12 cellular contexts compared by ENCODE assay signal in the genomic region with DNA sequence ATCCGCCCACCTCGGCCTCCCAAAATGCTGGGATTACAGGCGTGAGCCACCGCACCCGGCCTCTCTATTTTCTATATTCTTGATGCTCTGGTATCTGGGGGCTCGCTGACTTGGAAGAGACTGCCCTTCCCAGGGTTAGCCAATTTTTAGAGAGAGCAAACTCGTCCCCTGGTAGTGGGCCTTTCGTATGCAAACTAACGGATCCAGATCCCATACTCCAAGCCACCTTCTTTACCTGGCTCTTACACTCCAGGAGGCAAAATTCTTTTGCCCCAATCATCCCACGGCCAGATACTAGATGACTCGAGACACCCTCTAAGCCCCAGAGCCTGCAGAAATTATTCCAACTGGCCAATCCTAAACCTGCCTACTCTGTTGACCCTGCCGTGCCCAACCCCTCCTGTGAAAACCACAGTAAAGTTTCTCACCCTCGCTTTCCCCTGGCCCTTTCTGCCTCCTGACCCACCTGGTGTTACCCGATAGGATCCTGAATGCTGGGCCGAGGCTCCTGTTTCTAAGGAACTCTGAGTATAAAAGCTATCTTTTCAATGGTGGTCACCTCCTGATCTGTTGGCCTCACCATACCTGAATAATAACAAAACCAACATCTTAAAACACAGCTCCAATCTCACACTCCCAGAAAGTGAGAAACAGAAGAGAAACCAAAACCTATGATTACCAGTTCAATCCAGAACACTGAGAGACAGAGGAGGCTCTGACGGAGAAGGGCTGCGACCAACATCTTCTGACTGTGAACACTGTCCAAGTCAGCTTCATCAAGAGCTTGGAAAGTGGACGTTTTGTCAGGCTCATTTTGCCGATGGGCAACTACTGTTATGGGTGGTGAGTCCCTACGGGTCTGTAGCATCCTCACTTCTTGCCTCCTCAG. TPM values are rescaled to one million over a fixed set of nuclear protein-coding genes. Genes with fewer than 3 reads are reported as not detected.
A peak's percentile ranks its signal among the peaks of the same experiment; 100 is the strongest.
DNase-seq lines count a peak whose midpoint lies in the region; ATAC-seq and TF ChIP-seq lines count a peak whose summit lies in the region.
"Had no signal": no experiment of that assay in that cellular context is flagged by ENCODE, and none has a peak within 500 bp of the region (broad histone marks: within the 10 kb centered on the region; RNA-seq: fewer than 3 reads in every experiment).

No MANE protein-coding gene starts in this region.

- H3K27ac ChIP-seq in OCI-LY7 (ENCODE audit: low read depth, low read length, poor library complexity, severe bottlenecking): no peak overlapping the region
- H3K27ac ChIP-seq: epithelial cell of prostate had no signal

- no peaks in the 10 kb centered on the region for H3K9me3 ChIP-seq in OCI-LY7 (ENCODE audit: low read length)
- H3K9me3 ChIP-seq: SK-N-SH had no signal

- H3K36me3 ChIP-seq in OCI-LY7 (ENCODE audit: insufficient read depth, low read length): no peaks in the 10 kb centered on the region

- POLR2A ChIA-PET in OCI-LY7 (lab: Charles Lee): interaction anchor here (0.6 kb wide), 1 partner anchor 49 kb away, joined by 3 read pairs; no protein-coding TSS in a partner anchor

- CTCF ChIA-PET in OCI-LY7 (lab: Charles Lee; ENCODE audit: unreplicated experiment): no interaction called here

- no peaks in the 10 kb centered on the region for H3K79me2 ChIP-seq in OCI-LY7 (ENCODE audit: insufficient read depth, low read depth, low read length)

- no peaks in the 10 kb centered on the region for H3K36me3 Mint-ChIP-seq in activated T-helper 17 cell treated with anti-CD3 and anti-CD28 coated beads, Interleukin-2, amount 50 U/mL, for 72 hours (ENCODE audit: low read depth)
- H3K36me3 Mint-ChIP-seq in activated T-cell treated with anti-CD3 and anti-CD28 coated beads, Interleukin-2, amount 50 U/mL, for 24 hours (ENCODE audit: low read depth): no peaks in the 10 kb centered on the region

- no peak overlapping the region for H3K4me2 ChIP-seq in OCI-LY7 (ENCODE audit: low read length)
- H3K4me2 ChIP-seq: SK-N-SH had no signal

- H3K27me3 Mint-ChIP-seq in activated T-helper 17 cell treated with anti-CD3 and anti-CD28 coated beads, Interleukin-2, amount 50 U/mL, for 72 hours: peaks cover 14% of the 10 kb centered on the region
- H3K27me3 Mint-ChIP-seq in activated T-cell treated with anti-CD3 and anti-CD28 coated beads, Interleukin-2, amount 50 U/mL, for 24 hours: peaks cover 36% of the 10 kb centered on the region

- intact Hi-C loops in OCI-LY7 (cut with micrococcal nuclease; ENCODE audit: unreplicated experiment): no loop called here

- H4K20me1 ChIP-seq in OCI-LY7 (ENCODE audit: insufficient read depth, low read length): no peaks in the 10 kb centered on the region

- no peaks in the 10 kb centered on the region for H3K4me1 ChIP-seq in OCI-LY7 (ENCODE audit: insufficient read depth, low read length, poor library complexity, severe bottlenecking)

- no peak for DNase-seq in activated T-cell treated with anti-CD3 and anti-CD28 coated beads, Interleukin-2, amount 50 U/mL, for 24 hours
- no peak for DNase-seq in activated T-cell treated with anti-CD3 and anti-CD28 coated beads, Interleukin-2, amount 50 U/mL, for 48 hours
- DNase-seq in DMS153 (lab: John Stamatoyannopoulos, UW): no peak
- DNase-seq in OCI-LY7 (ENCODE audit: low spot score): no peak
- DNase-seq: amygdala, IMR-90, SK-N-SH had no signal

- no peaks in the 10 kb centered on the region for H3K9me2 ChIP-seq in OCI-LY7 (ENCODE audit: insufficient read depth, low read length)
- H3K9me2 ChIP-seq: SK-N-SH had no signal

- H3K4me1 Mint-ChIP-seq in activated T-helper 17 cell treated with anti-CD3 and anti-CD28 coated beads, Interleukin-2, amount 50 U/mL, for 72 hours: no peaks in the 10 kb centered on the region
- H3K4me1 Mint-ChIP-seq in activated T-cell treated with anti-CD3 and anti-CD28 coated beads, Interleukin-2, amount 50 U/mL, for 24 hours (ENCODE audit: low read depth): no peaks in the 10 kb centered on the region

- no peak for TF ChIP-seq CTCF in OCI-LY7 (conservative IDR thresholded peaks at IDR 0.05; ENCODE audit: low read length)

- H3K9me3 Mint-ChIP-seq in activated T-helper 17 cell treated with anti-CD3 and anti-CD28 coated beads, Interleukin-2, amount 50 U/mL, for 72 hours: no peaks in the 10 kb centered on the region
- H3K9me3 Mint-ChIP-seq in activated T-cell treated with anti-CD3 and anti-CD28 coated beads, Interleukin-2, amount 50 U/mL, for 24 hours: no peaks in the 10 kb centered on the region

- peak overlapping the region; percentile 30 for H3K27ac Mint-ChIP-seq in activated T-helper 17 cell treated with anti-CD3 and anti-CD28 coated beads, Interleukin-2, amount 50 U/mL, for 72 hours
- no peak overlapping the region for H3K27ac Mint-ChIP-seq in activated T-cell treated with anti-CD3 and anti-CD28 coated beads, Interleukin-2, amount 50 U/mL, for 24 hours

- ATAC-seq in GM18502 (IDR thresholded peaks at IDR 0.05; ENCODE audit: poor library complexity, unreplicated experiment) (peak; percentile 97), GM21390 (IDR thresholded peaks at IDR 0.05; ENCODE audit: unreplicated experiment) (peak; percentile 97), HG03066 (IDR thresholded peaks at IDR 0.05; ENCODE audit: low read depth, unreplicated experiment) (peak; percentile 91)
- peak; percentile 73 for ATAC-seq in activated T-helper 17 cell treated with anti-CD3 and anti-CD28 coated beads, Interleukin-2, amount 50 U/mL, for 72 hours (replicated peaks)

- BruUV-seq in OCI-LY7 (replicated peaks; lab: Mats Ljungman, UMichigan): no TSS peak

- no peak overlapping the region for H3K4me3 ChIP-seq in OCI-LY7 (ENCODE audit: low read depth, low read length, poor library complexity, severe bottlenecking)

- no peak overlapping the region for H2AFZ ChIP-seq in OCI-LY7 (ENCODE audit: low read length)

- no peak overlapping the region for H3K4me3 Mint-ChIP-seq in activated T-helper 17 cell treated with anti-CD3 and anti-CD28 coated beads, Interleukin-2, amount 50 U/mL, for 72 hours
- H3K4me3 Mint-ChIP-seq in activated T-cell treated with anti-CD3 and anti-CD28 coated beads, Interleukin-2, amount 50 U/mL, for 24 hours: no peak overlapping the region

RNA-seq across cellular contexts. Expression of a gene that starts 57.6 kb away (rescaled TPM):
- total RNA-seq in activated T-helper 17 cell treated with anti-CD3 and anti-CD28 coated beads, Interleukin-2, amount 50 U/mL, for 72 hours: 10 to 100 TPM in 1 of 2 donors, 1 to 10 TPM in 1; 8.6 to 11.8 TPM
- total RNA-seq in OCI-LY7 (2014; rRNA removed; shearing (Covaris generic)): 10.4 and 21.3 TPM in 2 replicates
- 18.7 and 25.1 TPM in 2 replicates for total RNA-seq in OCI-LY7 (2022)
